ENCODE assay signal across 1 cellular context in genomic region chr19:35673121-35673804, GRCh38.
TF ChIP-seq lines count a peak whose summit lies in the region.

No MANE protein-coding gene starts in this region.

TF ChIP-seq in GM23338, 12 proteins besides CTCF, POLR2A, EP300 and RAD21 (continued from another document):
- no peak for TF ChIP-seq ETS1 (IDR thresholded peaks at IDR 0.05)
- TF ChIP-seq EZH2phosphoT487 (IDR thresholded peaks at IDR 0.05; ENCODE audit: unreplicated experiment): no peak
- no peak for TF ChIP-seq JUNB (IDR thresholded peaks at IDR 0.05; ENCODE audit: unreplicated experiment)
- TF ChIP-seq, protein P1, sequence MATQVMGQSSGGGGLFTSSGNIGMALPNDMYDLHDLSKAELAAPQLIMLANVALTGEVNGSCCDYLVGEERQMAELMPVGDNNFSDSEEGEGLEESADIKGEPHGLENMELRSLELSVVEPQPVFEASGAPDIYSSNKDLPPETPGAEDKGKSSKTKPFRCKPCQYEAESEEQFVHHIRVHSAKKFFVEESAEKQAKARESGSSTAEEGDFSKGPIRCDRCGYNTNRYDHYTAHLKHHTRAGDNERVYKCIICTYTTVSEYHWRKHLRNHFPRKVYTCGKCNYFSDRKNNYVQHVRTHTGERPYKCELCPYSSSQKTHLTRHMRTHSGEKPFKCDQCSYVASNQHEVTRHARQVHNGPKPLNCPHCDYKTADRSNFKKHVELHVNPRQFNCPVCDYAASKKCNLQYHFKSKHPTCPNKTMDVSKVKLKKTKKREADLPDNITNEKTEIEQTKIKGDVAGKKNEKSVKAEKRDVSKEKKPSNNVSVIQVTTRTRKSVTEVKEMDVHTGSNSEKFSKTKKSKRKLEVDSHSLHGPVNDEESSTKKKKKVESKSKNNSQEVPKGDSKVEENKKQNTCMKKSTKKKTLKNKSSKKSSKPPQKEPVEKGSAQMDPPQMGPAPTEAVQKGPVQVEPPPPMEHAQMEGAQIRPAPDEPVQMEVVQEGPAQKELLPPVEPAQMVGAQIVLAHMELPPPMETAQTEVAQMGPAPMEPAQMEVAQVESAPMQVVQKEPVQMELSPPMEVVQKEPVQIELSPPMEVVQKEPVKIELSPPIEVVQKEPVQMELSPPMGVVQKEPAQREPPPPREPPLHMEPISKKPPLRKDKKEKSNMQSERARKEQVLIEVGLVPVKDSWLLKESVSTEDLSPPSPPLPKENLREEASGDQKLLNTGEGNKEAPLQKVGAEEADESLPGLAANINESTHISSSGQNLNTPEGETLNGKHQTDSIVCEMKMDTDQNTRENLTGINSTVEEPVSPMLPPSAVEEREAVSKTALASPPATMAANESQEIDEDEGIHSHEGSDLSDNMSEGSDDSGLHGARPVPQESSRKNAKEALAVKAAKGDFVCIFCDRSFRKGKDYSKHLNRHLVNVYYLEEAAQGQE (IDR thresholded peaks at IDR 0.05; ENCODE audit: unreplicated experiment): no peak
- peak; percentile 78 for TF ChIP-seq POLR2AphosphoS5 (IDR thresholded peaks at IDR 0.05; ENCODE audit: low read depth)
